10 cellular contexts compared by ENCODE assay signal in genomic region chr4:138235419-138235952, GRCh38. TPM values are rescaled to one million over a fixed set of nuclear protein-coding genes. Genes with fewer than 3 reads are reported as not detected.
A peak's percentile ranks its signal among the peaks of the same experiment; 100 is the strongest.
DNase-seq lines count a peak whose midpoint lies in the region; ATAC-seq and TF ChIP-seq lines count a peak whose summit lies in the region.
"Had no signal": no experiment of that assay in that cellular context is flagged by ENCODE, and none has a peak within 500 bp of the region (broad histone marks: within the 10 kb centered on the region; RNA-seq: fewer than 3 reads in every experiment).

No MANE protein-coding gene starts in this region.

- H3K27me3 ChIP-seq in tibial artery, result no peaks in the 10 kb centered on the region

- no peak overlapping the region for H3K27ac Mint-ChIP-seq in activated T-helper 17 cell treated with anti-CD3 and anti-CD28 coated beads, Interleukin-2, amount 50 U/mL, for 72 hours
- H3K27ac Mint-ChIP-seq: activated B cell treated with CpG ODN at 0.5 μM for 24 hours, memory B cell had no signal

- H3K9me3 ChIP-seq in mesodermal cell (ENCODE audit: control insufficient read depth, low read length) (no peaks in the 10 kb centered on the region), tibial artery (no peaks in the 10 kb centered on the region)

- 80% methylated on average over 1 of the region's 1 CpG; no CpG with 5 or more reads in 1 of the 2 experiments for WGBS in mesodermal cell (ENCODE audit: insufficient coverage in 2 of 2), 2 experiments

- H3K27ac ChIP-seq in mesodermal cell (ENCODE audit: low read depth, low read length, severe bottlenecking), result peak overlapping the region; percentile 82
- no peak overlapping the region for H3K27ac ChIP-seq in tibial artery

- peak; percentile 46 for ATAC-seq in GM18498 (IDR thresholded peaks at IDR 0.05; ENCODE audit: unreplicated experiment)
- peak; percentile 61 for ATAC-seq in HG02973 (IDR thresholded peaks at IDR 0.05; ENCODE audit: unreplicated experiment)
- peak; percentile 76 for ATAC-seq in activated T-helper 17 cell treated with anti-CD3 and anti-CD28 coated beads, Interleukin-2, amount 50 U/mL, for 72 hours (replicated peaks)
- ATAC-seq in GM21390 (IDR thresholded peaks at IDR 0.05; ENCODE audit: unreplicated experiment), result no peak

- intact Hi-C loops in tibial artery (cut with DNase I; ENCODE audit: low total_unique reads), result no loop called here

- H3K4me3 Mint-ChIP-seq in activated T-helper 17 cell treated with anti-CD3 and anti-CD28 coated beads, Interleukin-2, amount 50 U/mL, for 72 hours, result no peak overlapping the region
- H3K4me3 Mint-ChIP-seq: activated B cell treated with CpG ODN at 0.5 μM for 24 hours, memory B cell had no signal

- H3K36me3 Mint-ChIP-seq in activated T-helper 17 cell treated with anti-CD3 and anti-CD28 coated beads, Interleukin-2, amount 50 U/mL, for 72 hours (ENCODE audit: low read depth), result no peaks in the 10 kb centered on the region
- H3K36me3 Mint-ChIP-seq: memory B cell had no signal

- H3K4me1 ChIP-seq in mesodermal cell (ENCODE audit: control insufficient read depth, insufficient read depth, low read length, poor library complexity, severe bottlenecking) (peaks cover 6% of the 10 kb centered on the region), tibial artery (no peaks in the 10 kb centered on the region)

- DNase-seq in T1000 (lab: John Stamatoyannopoulos, UW) (no peak), tibial artery (no peak)
- no peak for DNase-seq in stimulated activated CD4-positive, alpha-beta T cell treated with anti-CD3 and anti-CD28 coated beads, Interleukin-15, amount 100 ng/mL, for 24 hours
- DNase-seq: activated B cell treated with CpG ODN at 0.5 μM for 24 hours had no signal

- no peaks in the 10 kb centered on the region for H3K27me3 Mint-ChIP-seq in activated T-helper 17 cell treated with anti-CD3 and anti-CD28 coated beads, Interleukin-2, amount 50 U/mL, for 72 hours
- H3K27me3 Mint-ChIP-seq: memory B cell had no signal

- peaks cover 4% of the 10 kb centered on the region for H3K9me3 Mint-ChIP-seq in activated T-helper 17 cell treated with anti-CD3 and anti-CD28 coated beads, Interleukin-2, amount 50 U/mL, for 72 hours
- H3K9me3 Mint-ChIP-seq: activated B cell treated with CpG ODN at 0.5 μM for 24 hours, memory B cell had no signal

- H3K4me1 Mint-ChIP-seq in activated T-helper 17 cell treated with anti-CD3 and anti-CD28 coated beads, Interleukin-2, amount 50 U/mL, for 72 hours, result no peaks in the 10 kb centered on the region
- H3K4me1 Mint-ChIP-seq: activated B cell treated with CpG ODN at 0.5 μM for 24 hours, memory B cell had no signal

- H3K4me3 ChIP-seq in mesodermal cell (ENCODE audit: extremely low read depth, insufficient read depth, low read length, poor library complexity, severe bottlenecking) (no peak overlapping the region), tibial artery (no peak overlapping the region)

- no peak for TF ChIP-seq CTCF in tibial artery (IDR thresholded peaks at IDR 0.05)

- H3K36me3 ChIP-seq in mesodermal cell (ENCODE audit: control insufficient read depth, insufficient read depth, low read length) (peaks cover 5% of the 10 kb centered on the region), tibial artery (no peaks in the 10 kb centered on the region)

RNA-seq across cellular contexts. Expression of gene SLC7A11, which starts 6.7 kb away (rescaled TPM):
- total RNA-seq in activated T-helper 17 cell treated with anti-CD3 and anti-CD28 coated beads, Interleukin-2, amount 50 U/mL, for 72 hours, result 1 to 10 TPM; 1.1 to 5.7 TPM
- polyA plus RNA-seq in mesodermal cell (2013, experiment 1 of 2), result 6.3 TPM
- 7.4 TPM for polyA plus RNA-seq in mesodermal cell (2013, experiment 2 of 2)
